In the genomic region with DNA sequence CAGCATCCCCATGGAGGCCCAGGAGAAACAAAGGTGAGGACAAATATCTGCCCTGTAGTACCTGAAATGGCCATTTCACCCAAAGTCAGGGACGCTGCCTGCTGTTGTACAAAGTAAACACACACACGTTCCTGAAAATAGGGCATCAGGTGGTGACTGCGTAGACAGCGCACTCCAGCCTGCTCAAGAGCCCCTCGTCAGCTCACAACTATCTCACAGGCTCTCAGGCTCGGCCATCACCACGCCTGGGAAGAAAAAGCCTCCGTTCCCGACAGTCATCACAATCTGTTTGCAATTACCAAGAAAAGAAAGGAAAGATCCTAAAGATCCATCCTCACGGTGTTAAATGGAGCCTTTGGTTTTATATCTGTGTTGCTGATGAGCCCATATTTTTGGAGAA, we compare ENCODE assay signal across 24 cellular contexts.
DNase-seq lines count a peak whose midpoint lies in the region; ATAC-seq and TF ChIP-seq lines count a peak whose summit lies in the region.
"Had no signal": no experiment of that assay in that cellular context is flagged by ENCODE, and none has a peak within 500 bp of the region (broad histone marks: within the 10 kb centered on the region; RNA-seq: fewer than 3 reads in every experiment).

No MANE protein-coding gene starts in this region.

- POLR2A ChIA-PET in CD4-positive, alpha-beta memory T cell (lab: Charles Lee; ENCODE audit: partially characterized antibody) = no interaction called here

- ATAC-seq in omental fat pad (ENCODE audit: low FRiP score) = no peak
- ATAC-seq: activated T-cell treated with anti-CD3 and anti-CD28 coated beads, Interleukin-2, amount 50 U/mL, for 4 hours; CD8-positive, alpha-beta T cell; stimulated activated naive CD8-positive, alpha-beta T cell treated with anti-CD3 and anti-CD28 coated beads, Interleukin-15, Interleukin-2, amounts not matched to agents 100 U/mL and 50 U/mL, for 24 hours; T-cell had no signal

- H4K5ac ChIP-seq in H9 (ENCODE audit: insufficient read length, low read depth, low read length) = no peak overlapping the region

- H3K4me2 ChIP-seq in H9 (ENCODE audit: insufficient read depth, insufficient read length, low read length) = no peak overlapping the region

- H3K79me1 ChIP-seq in H9 (ENCODE audit: insufficient read depth, low read depth, low read length, poor library complexity, severe bottlenecking) = no peaks in the 10 kb centered on the region

- H3K36me3 Mint-ChIP-seq in H9 (ENCODE audit: insufficient read depth in 1 of 3, low read depth in 3 of 3) (no peaks in the 10 kb centered on the region), brain (no peaks in the 10 kb centered on the region), mesothelial cell of epicardium (no peaks in the 10 kb centered on the region)
- H3K36me3 Mint-ChIP-seq in CD4-positive, alpha-beta memory T cell = no peaks in the 10 kb centered on the region
- H3K36me3 Mint-ChIP-seq: CD8-positive, alpha-beta T cell; T-cell had no signal

- H3T11ph ChIP-seq in H9 (ENCODE audit: low read length) = no peak overlapping the region

- H3K9me3 Mint-ChIP-seq in H9 (no peaks in the 10 kb centered on the region), brain (no peaks in the 10 kb centered on the region), mesothelial cell of epicardium (no peaks in the 10 kb centered on the region)
- H3K9me3 Mint-ChIP-seq in CD4-positive, alpha-beta memory T cell = no peaks in the 10 kb centered on the region
- H3K9me3 Mint-ChIP-seq: activated T-cell treated with anti-CD3 and anti-CD28 coated beads, Interleukin-2, amount 50 U/mL, for 4 hours; CD8-positive, alpha-beta T cell; T-cell had no signal

- H3K4me3 Mint-ChIP-seq in H9 = no peak overlapping the region
- no peak overlapping the region for H3K4me3 Mint-ChIP-seq in brain
- no peak overlapping the region for H3K4me3 Mint-ChIP-seq in mesothelial cell of epicardium
- H3K4me3 Mint-ChIP-seq in CD4-positive, alpha-beta memory T cell = no peak overlapping the region
- H3K4me3 Mint-ChIP-seq: activated T-cell treated with anti-CD3 and anti-CD28 coated beads, Interleukin-2, amount 50 U/mL, for 4 hours; CD8-positive, alpha-beta T cell; T-cell had no signal

- H3K27me3 ChIP-seq in H9 (ENCODE audit: insufficient read depth, low read length) (no peaks in the 10 kb centered on the region), tibial artery (no peaks in the 10 kb centered on the region)
- H3K27me3 ChIP-seq in CD4-positive, alpha-beta memory T cell (ENCODE audit: insufficient read depth, low read length) = no peaks in the 10 kb centered on the region
- H3K27me3 ChIP-seq: dorsolateral prefrontal cortex, SJCRH30 had no signal

- H3K23me2 ChIP-seq in H9 (ENCODE audit: insufficient read length, low read depth, low read length, poor library complexity, severe bottlenecking) = no peaks in the 10 kb centered on the region

- H3K27me3 Mint-ChIP-seq in H9 (ENCODE audit: low read depth) (peaks cover 5% of the 10 kb centered on the region), brain (peaks cover 7% of the 10 kb centered on the region), mesothelial cell of epicardium (ENCODE audit: low read depth) (no peaks in the 10 kb centered on the region)
- peaks cover 4 to 10% of the 10 kb centered on the region in 2 donors for H3K27me3 Mint-ChIP-seq in CD4-positive, alpha-beta memory T cell

- no peak overlapping the region for H4K91ac ChIP-seq in H9 (ENCODE audit: insufficient read length, low read depth, low read length)

- H3K27ac Mint-ChIP-seq in H9 = no peak overlapping the region
- peak overlapping the region in 3 of 5 experiments; percentile 13 to 63 (median 57) for H3K27ac Mint-ChIP-seq in brain
- H3K27ac Mint-ChIP-seq in mesothelial cell of epicardium = peak overlapping the region; percentile 85
- H3K27ac Mint-ChIP-seq in CD4-positive, alpha-beta memory T cell = no peak overlapping the region
- H3K27ac Mint-ChIP-seq: CD8-positive, alpha-beta T cell; T-cell had no signal

- no peak overlapping the region for H3K56ac ChIP-seq in H9 (ENCODE audit: insufficient read length, low read depth, low read length)

- H4K20me1 ChIP-seq in H9 (ENCODE audit: control insufficient read depth, insufficient read depth, insufficient read length) = no peaks in the 10 kb centered on the region

- no peak overlapping the region for H2BK20ac ChIP-seq in H9 (ENCODE audit: low read depth, low read length, poor library complexity, severe bottlenecking)

- CTCF ChIA-PET in CD4-positive, alpha-beta memory T cell (lab: Charles Lee; ENCODE audit: partially characterized antibody) = no interaction called here

- no peak overlapping the region for H3K23ac ChIP-seq in H9 (ENCODE audit: insufficient read length, low read depth, low read length)

- intact Hi-C loops in tibial artery (cut with DNase I; ENCODE audit: low total_unique reads) = no loop called here
- intact Hi-C loops in CD4-positive, alpha-beta memory T cell (cut with micrococcal nuclease) = no loop called here

- no peak overlapping the region for H2AFZ ChIP-seq in H9 (ENCODE audit: low read length)

- no peaks in the 10 kb centered on the region for H3K36me3 ChIP-seq in tibial artery
- no peaks in the 10 kb centered on the region for H3K36me3 ChIP-seq in CD4-positive, alpha-beta memory T cell (ENCODE audit: insufficient read depth, low read length)
- H3K36me3 ChIP-seq: neutrophil, SJCRH30 had no signal

- H2BK5ac ChIP-seq in H9 (ENCODE audit: insufficient read length, low read length) = no peak overlapping the region

- no peak overlapping the region for H3K18ac ChIP-seq in H9 (ENCODE audit: insufficient read length, low read depth, low read length)

- H3K4me1 ChIP-seq in H9 (ENCODE audit: insufficient read depth, low read length) (no peaks in the 10 kb centered on the region; the same call in 1 of the 2 replicates), tibial artery (peaks cover 0 to 23% (median 10%) of the 10 kb centered on the region in 4 donors)
- no peaks in the 10 kb centered on the region for H3K4me1 ChIP-seq in CD4-positive, alpha-beta memory T cell (ENCODE audit: insufficient read depth, low read length)
- H3K4me1 ChIP-seq: SJCRH30 had no signal

- DNase-seq in H9 (no peak), mesothelial cell of epicardium (ENCODE audit: low spot score in 2 of 2, unreplicated experiment in 2 of 2) (no peak), tibial artery (no peak), NCI-H526 treated with DMSO at 0.1 percent for 48 hours (lab: John Stamatoyannopoulos, UW) (no peak), omental fat pad (ENCODE audit: low spot score) (no peak)
- no peak for DNase-seq in CD4-positive, alpha-beta memory T cell
- DNase-seq: activated CD4-positive, alpha-beta T cell treated with anti-CD3 and anti-CD28 coated beads for 1 hour; activated CD8-positive, alpha-beta memory T cell treated with anti-CD3 and anti-CD28 coated beads for 24 hours; activated naive CD4-positive, alpha-beta T cell treated with Interleukin-2 at 50 U/mL for 16 hours; activated T-cell treated with anti-CD3 and anti-CD28 coated beads, Interleukin-2, amount 50 U/mL, for 4 hours; amygdala; caudate nucleus; CD8-positive, alpha-beta T cell; dorsolateral prefrontal cortex; hypothalamus; NCI-H1930; NCI-H446 treated with DMSO at 0.1 percent for 48 hours; retina; SJCRH30; stimulated activated CD4-positive, alpha-beta T cell treated with anti-CD3 and anti-CD28 coated beads, Interleukin-4, amount 100 ng/mL, for 24 hours; stimulated activated naive CD8-positive, alpha-beta T cell treated with anti-CD3 and anti-CD28 coated beads, Interleukin-15, Interleukin-2, amounts not matched to agents 100 U/mL and 50 U/mL, for 24 hours; T-cell had no signal

- no peak overlapping the region for H3K9ac ChIP-seq in H9 (ENCODE audit: extremely low read depth, insufficient read length, low read length)

- H2AK5ac ChIP-seq in H9 (ENCODE audit: insufficient read length, low read length) = no peak overlapping the region

- no peak overlapping the region for H2BK120ac ChIP-seq in H9 (ENCODE audit: low read depth, low read length, poor library complexity, severe bottlenecking)

- TF ChIP-seq CTCF in H9 (conservative IDR thresholded peaks at IDR 0.05) (no peak; the same call in 2 of the 3 replicates), brain (conservative IDR thresholded peaks at IDR 0.05) (no peak), mesothelial cell of epicardium (IDR thresholded peaks at IDR 0.05; ENCODE audit: unreplicated experiment) (no peak), tibial artery (IDR thresholded peaks at IDR 0.05) (no peak), omental fat pad (IDR thresholded peaks at IDR 0.05) (no peak)

- no peak overlapping the region for H2BK15ac ChIP-seq in H9 (ENCODE audit: low read depth, low read length)

- WGBS in H9 (ENCODE audit: extremely low coverage, insufficient read length, low lambda C conversion rate) = no CpG with 5 or more reads among the region's 10 CpGs

- H3K9me3 ChIP-seq in H9 (ENCODE audit: control insufficient read depth, low read depth, low read length) (no peaks in the 10 kb centered on the region), tibial artery (no peaks in the 10 kb centered on the region)
- no peaks in the 10 kb centered on the region for H3K9me3 ChIP-seq in CD4-positive, alpha-beta memory T cell (ENCODE audit: control insufficient read depth in 1 of 2, low read length in 2 of 2)
- H3K9me3 ChIP-seq: neutrophil, SJCRH30 had no signal

- H3K27ac ChIP-seq in H9 (ENCODE audit: insufficient read length, low read depth, low read length) (no peak overlapping the region), tibial artery (peak overlapping the region; percentile 65 to 81)
- no peak overlapping the region for H3K27ac ChIP-seq in CD4-positive, alpha-beta memory T cell (ENCODE audit: low read depth, low read length)
- H3K27ac ChIP-seq: neutrophil, SJCRH30 had no signal

- H3K4ac ChIP-seq in H9 (ENCODE audit: low read depth, low read length) = no peak overlapping the region

- no peak overlapping the region for H2BK12ac ChIP-seq in H9 (ENCODE audit: insufficient read length, low read depth, low read length)

- H3K4me1 Mint-ChIP-seq in H9 = peaks cover 37 to 39% of the 10 kb centered on the region in 2 experiments
- H3K4me1 Mint-ChIP-seq in brain = peaks cover 62% of the 10 kb centered on the region
- peaks cover 45% of the 10 kb centered on the region for H3K4me1 Mint-ChIP-seq in mesothelial cell of epicardium
- no peaks in the 10 kb centered on the region for H3K4me1 Mint-ChIP-seq in CD4-positive, alpha-beta memory T cell

- H3K14ac ChIP-seq in H9 (ENCODE audit: insufficient read depth, low read length) = peak overlapping the region; percentile 51; the same call in 1 of the 2 replicates

- no peaks in the 10 kb centered on the region for H3K79me2 ChIP-seq in H9 (ENCODE audit: insufficient read depth, low read length)

- H3K4me3 ChIP-seq in tibial artery = no peak overlapping the region
- no peak overlapping the region for H3K4me3 ChIP-seq in CD4-positive, alpha-beta memory T cell (ENCODE audit: low read length in 2 of 2)
- H3K4me3 ChIP-seq: dorsolateral prefrontal cortex, SJCRH30 had no signal

- H4K8ac ChIP-seq in H9 (replicated peaks; ENCODE audit: insufficient read length, low read depth, low read length) = no peak overlapping the region

Comparison
In these comparisons a context has a peak if more than half of its experiments do, and no peak if none do; other contexts are left out.
1. H3K27ac ChIP-seq: peak in tibial artery (2 of 2); none in H9 (single experiment) and CD4-positive, alpha-beta memory T cell (single experiment).
2. H3K27ac Mint-ChIP-seq: peak in brain (3 of 5) and mesothelial cell of epicardium (single experiment); none in H9 (0 of 3) and CD4-positive, alpha-beta memory T cell (0 of 7).